ENCODE assay signal across 9 cellular contexts in genomic region chr1:10283318-10283984, GRCh38.
DNase-seq lines count a peak whose midpoint lies in the region; ATAC-seq and TF ChIP-seq lines count a peak whose summit lies in the region.
"Had no signal": no experiment of that assay in that cellular context is flagged by ENCODE, and none has a peak within 500 bp of the region (broad histone marks: within the 10 kb centered on the region; RNA-seq: fewer than 3 reads in every experiment).

No MANE protein-coding gene starts in this region.

- H3K27me3 Mint-ChIP-seq in activated CD4-positive, alpha-beta memory T cell treated with anti-CD3 and anti-CD28 coated beads for 36 hours = no peaks in the 10 kb centered on the region
- no peaks in the 10 kb centered on the region for H3K27me3 Mint-ChIP-seq in progenitor cell of endocrine pancreas

- DNase-seq in G401 (ENCODE audit: low spot score) = peak; percentile 91
- peak; percentile 63 for DNase-seq in activated CD4-positive, alpha-beta memory T cell treated with anti-CD3 and anti-CD28 coated beads for 36 hours
- DNase-seq in mesendoderm = peak; percentile 27
- no peak for DNase-seq in progenitor cell of endocrine pancreas (ENCODE audit: low spot score, unreplicated experiment)
- DNase-seq in EL = no peak
- no peak for DNase-seq in esophagus muscularis mucosa (ENCODE audit: extremely low spot score)
- no peak for DNase-seq in cortex of kidney (lab: John Stamatoyannopoulos, UW)
- DNase-seq: colonic mucosa had no signal

- no peaks in the 10 kb centered on the region for H3K4me1 ChIP-seq in mesendoderm (ENCODE audit: control insufficient read depth, low read depth, low read length)
- H3K4me1 ChIP-seq in esophagus muscularis mucosa = peaks cover 26 to 48% (median 39%) of the 10 kb centered on the region in 4 donors
- H3K4me1 ChIP-seq: colonic mucosa had no signal

- no peak for TF ChIP-seq EP300 in esophagus muscularis mucosa (IDR thresholded peaks at IDR 0.05)

- TF ChIP-seq POLR2A in esophagus muscularis mucosa (IDR thresholded peaks at IDR 0.05; ENCODE audit: low read depth) = no peak

- H3K4ac ChIP-seq in mesendoderm (ENCODE audit: low read depth, low read length) = no peak overlapping the region

- CTCF ChIA-PET in activated CD4-positive, alpha-beta memory T cell treated with anti-CD3 and anti-CD28 coated beads for 36 hours (lab: Charles Lee) = interaction anchor here (0.6 to 1.3 kb wide), 2 partner anchors 13 to 73 kb away, joined by 5 to 8 read pairs; partner anchors contain the start of gene KIF1B

- peak overlapping the region; percentile 57 for H3K27ac Mint-ChIP-seq in activated CD4-positive, alpha-beta memory T cell treated with anti-CD3 and anti-CD28 coated beads for 36 hours
- no peak overlapping the region for H3K27ac Mint-ChIP-seq in progenitor cell of endocrine pancreas

- no peak for TF ChIP-seq CTCF in progenitor cell of endocrine pancreas (IDR thresholded peaks at IDR 0.05; ENCODE audit: unreplicated experiment)
- no peak for TF ChIP-seq CTCF in esophagus muscularis mucosa (IDR thresholded peaks at IDR 0.05)

- no peak overlapping the region for H3K4me3 Mint-ChIP-seq in activated CD4-positive, alpha-beta memory T cell treated with anti-CD3 and anti-CD28 coated beads for 36 hours
- no peak overlapping the region for H3K4me3 Mint-ChIP-seq in progenitor cell of endocrine pancreas (ENCODE audit: low read depth)

- H3K27me3 ChIP-seq in mesendoderm (ENCODE audit: insufficient read depth, low read length, poor library complexity) = no peaks in the 10 kb centered on the region
- H3K27me3 ChIP-seq in esophagus muscularis mucosa = no peaks in the 10 kb centered on the region
- H3K27me3 ChIP-seq: colonic mucosa had no signal

- no peaks in the 10 kb centered on the region for H3K79me2 ChIP-seq in mesendoderm (ENCODE audit: control insufficient read depth, insufficient read depth, low read length)

- in situ Hi-C loops in G401 (cut with HindIII; ENCODE audit: low sequenced_read_pairs) = no loop called here

- intact Hi-C loops in activated CD4-positive, alpha-beta memory T cell treated with anti-CD3 and anti-CD28 coated beads for 36 hours (cut with micrococcal nuclease) = loop anchor here (1.0 to 5.0 kb wide), 5 partner anchors 36 to 657 kb away; no protein-coding TSS in a partner anchor
- intact Hi-C loops in esophagus muscularis mucosa (cut with DNase I) = loop anchor here (10.0 kb wide), 1 partner anchor 69 kb away; the partner anchor contains the start of gene KIF1B

- no peaks in the 10 kb centered on the region for H3K36me3 ChIP-seq in mesendoderm (ENCODE audit: control insufficient read depth, insufficient read depth, low read length)
- H3K36me3 ChIP-seq in esophagus muscularis mucosa = peaks cover 18 to 82% (median 46%) of the 10 kb centered on the region in 4 donors
- H3K36me3 ChIP-seq: colonic mucosa had no signal

- H2BK120ac ChIP-seq in mesendoderm (ENCODE audit: low read depth, low read length) = no peak overlapping the region

- H2BK15ac ChIP-seq in mesendoderm (replicated peaks; ENCODE audit: low read depth) = no peak overlapping the region

- H3K4me3 ChIP-seq in mesendoderm (ENCODE audit: low read length) = no peak overlapping the region
- H3K4me3 ChIP-seq in esophagus muscularis mucosa = no peak overlapping the region
- H3K4me3 ChIP-seq: colonic mucosa had no signal

- no peaks in the 10 kb centered on the region for H3K9me3 Mint-ChIP-seq in activated CD4-positive, alpha-beta memory T cell treated with anti-CD3 and anti-CD28 coated beads for 36 hours
- H3K9me3 Mint-ChIP-seq in progenitor cell of endocrine pancreas (ENCODE audit: low read depth) = no peaks in the 10 kb centered on the region

- no peak overlapping the region for H3K27ac ChIP-seq in mesendoderm (ENCODE audit: low read depth, low read length)
- peak overlapping the region in 1 of 4 donors; percentile 3 for H3K27ac ChIP-seq in esophagus muscularis mucosa (replicated peaks in 1 of 4)
- H3K27ac ChIP-seq: colonic mucosa had no signal

- no peak overlapping the region for H3K9ac ChIP-seq in mesendoderm (ENCODE audit: low read length)

- POLR2A ChIA-PET in activated CD4-positive, alpha-beta memory T cell treated with anti-CD3 and anti-CD28 coated beads for 36 hours (lab: Charles Lee) = interaction anchor here (1.4 kb wide), 1 partner anchor 29 kb away, joined by 3 read pairs; no protein-coding TSS in a partner anchor

- peaks cover 9% of the 10 kb centered on the region for H3K36me3 Mint-ChIP-seq in activated CD4-positive, alpha-beta memory T cell treated with anti-CD3 and anti-CD28 coated beads for 36 hours
- peaks cover 21% of the 10 kb centered on the region for H3K36me3 Mint-ChIP-seq in progenitor cell of endocrine pancreas (ENCODE audit: insufficient read depth)

- H3K9me3 ChIP-seq in esophagus muscularis mucosa = no peaks in the 10 kb centered on the region
- H3K9me3 ChIP-seq: colonic mucosa had no signal

- H4K8ac ChIP-seq in mesendoderm (ENCODE audit: low read depth, low read length) = no peak overlapping the region

- WGBS in mesendoderm (ENCODE audit: extremely low coverage, insufficient coverage, low lambda C conversion rate) = no CpG with 5 or more reads among the region's 3 CpGs
- 81% methylated on average over 3 of the region's 3 CpGs for WGBS in esophagus muscularis mucosa

- no peak overlapping the region for H2BK5ac ChIP-seq in mesendoderm (ENCODE audit: low read length)

- peak; percentile 55 for ATAC-seq in GM19351 (IDR thresholded peaks at IDR 0.05; ENCODE audit: unreplicated experiment)

- H3K79me1 ChIP-seq in mesendoderm (ENCODE audit: low read length) = no peaks in the 10 kb centered on the region

- no peak overlapping the region for H3K56ac ChIP-seq in mesendoderm (ENCODE audit: low read length)

- H3K18ac ChIP-seq in mesendoderm (ENCODE audit: low read length) = no peak overlapping the region

- peaks cover 32% of the 10 kb centered on the region for H3K4me1 Mint-ChIP-seq in activated CD4-positive, alpha-beta memory T cell treated with anti-CD3 and anti-CD28 coated beads for 36 hours (ENCODE audit: low read depth)
- H3K4me1 Mint-ChIP-seq in progenitor cell of endocrine pancreas (ENCODE audit: low read depth) = peaks cover 23% of the 10 kb centered on the region

- no peak overlapping the region for H3K4me2 ChIP-seq in mesendoderm (ENCODE audit: low read length)

- no peak overlapping the region for H3K23ac ChIP-seq in mesendoderm (ENCODE audit: low read length)

- H2AK5ac ChIP-seq in mesendoderm (ENCODE audit: low read length) = no peak overlapping the region

- no peak overlapping the region for H4K5ac ChIP-seq in mesendoderm (ENCODE audit: low read length)

Comparison
In these comparisons a context has a peak if more than half of its experiments do, and no peak if none do; other contexts are left out.
1. DNase-seq: peak in G401 (single experiment), activated CD4-positive, alpha-beta memory T cell treated with anti-CD3 and anti-CD28 coated beads for 36 hours (single experiment) and mesendoderm (single experiment); none in progenitor cell of endocrine pancreas (single experiment), EL (single experiment), esophagus muscularis mucosa (single experiment) and cortex of kidney (single experiment).